ENCODE assay signal across 9 cellular contexts in genomic region chr12:50024227-50024626, GRCh38.
A peak's percentile ranks its signal among the peaks of the same experiment; 100 is the strongest.
DNase-seq lines count a peak whose midpoint lies in the region; TF ChIP-seq lines count a peak whose summit lies in the region.
"Had no signal": no experiment of that assay in that cellular context is flagged by ENCODE, and none has a peak within 500 bp of the region (broad histone marks: within the 10 kb centered on the region; RNA-seq: fewer than 3 reads in every experiment).

No MANE protein-coding gene starts in this region.

- H3K79me2 ChIP-seq in OCI-LY1 (ENCODE audit: insufficient read depth, low read length) = peaks cover 58% of the 10 kb centered on the region

- H3K27ac ChIP-seq in OCI-LY1 (ENCODE audit: low read depth, low read length, poor library complexity, severe bottlenecking) = peak overlapping the region; percentile 66
- H3K27ac ChIP-seq in duodenal mucosa (ENCODE audit: low read depth, low read length) = no peak overlapping the region
- H3K27ac ChIP-seq: thyroid gland had no signal

- peak overlapping the region; percentile 67 for H3K4me2 ChIP-seq in OCI-LY1 (ENCODE audit: low read length)

- H2AFZ ChIP-seq in OCI-LY1 (ENCODE audit: low read length) (no peak overlapping the region), neuron (ENCODE audit: low read depth, low read length) (no peak overlapping the region)

- H3K4me3 ChIP-seq in GM12864 (ENCODE audit: low read depth, low read length) (peak overlapping the region; percentile 80), OCI-LY1 (ENCODE audit: low read depth, low read length, poor library complexity, severe bottlenecking) (peak overlapping the region; percentile 74), duodenal mucosa (ENCODE audit: low read depth in 1 of 2, low read length in 2 of 2) (peak overlapping the region; percentile 74 to 96), neuron (ENCODE audit: low read length) (peak overlapping the region; percentile 69)

- peak overlapping the region; percentile 80 for H3K9ac ChIP-seq in OCI-LY1 (ENCODE audit: low read length)
- peak overlapping the region in 1 of 2 donors; percentile 85 for H3K9ac ChIP-seq in duodenal mucosa (ENCODE audit: low read depth in 1 of 2, low read length in 2 of 2)

- H3K36me3 ChIP-seq in OCI-LY1 (ENCODE audit: insufficient read depth, low read length) = peaks cover 26% of the 10 kb centered on the region; the same call in 1 of the 2 replicates
- no peaks in the 10 kb centered on the region for H3K36me3 ChIP-seq in duodenal mucosa (ENCODE audit: control insufficient read depth in 1 of 2, insufficient read depth in 2 of 2, low read length in 2 of 2)
- H3K36me3 ChIP-seq in neuron (ENCODE audit: insufficient read depth, low read length) = no peaks in the 10 kb centered on the region
- H3K36me3 ChIP-seq: thyroid gland had no signal

- DNase-seq in GM12864 (ENCODE audit: low read depth) (no peak), GM19240 (ENCODE audit: insufficient read length, low spot score) (no peak), AML-193 (lab: John Stamatoyannopoulos, UW) (no peak), SIG-M5 (lab: John Stamatoyannopoulos, UW) (no peak), NCI-H1436 (lab: John Stamatoyannopoulos, UW) (no peak)
- DNase-seq: thyroid gland had no signal

- H3K27me3 ChIP-seq in OCI-LY1 (ENCODE audit: insufficient read depth, low read length) = no peaks in the 10 kb centered on the region
- H3K27me3 ChIP-seq in duodenal mucosa (ENCODE audit: control insufficient read depth in 1 of 2, insufficient read depth in 2 of 2, low read length in 2 of 2) = no peaks in the 10 kb centered on the region
- no peaks in the 10 kb centered on the region for H3K27me3 ChIP-seq in neuron (ENCODE audit: insufficient read depth, low read length)
- H3K27me3 ChIP-seq: thyroid gland had no signal

- H3K9me3 ChIP-seq in OCI-LY1 (ENCODE audit: low read length) (no peaks in the 10 kb centered on the region), duodenal mucosa (ENCODE audit: control insufficient read depth in 1 of 2, low read length in 2 of 2) (no peaks in the 10 kb centered on the region), neuron (ENCODE audit: low read length) (no peaks in the 10 kb centered on the region)
- H3K9me3 ChIP-seq: thyroid gland had no signal

- H4K20me1 ChIP-seq in OCI-LY1 (ENCODE audit: insufficient read depth, low read length) = no peaks in the 10 kb centered on the region

- no peaks in the 10 kb centered on the region for H3F3A ChIP-seq in OCI-LY1 (ENCODE audit: insufficient read depth, low read length)

- H3K4me1 ChIP-seq in OCI-LY1 (ENCODE audit: insufficient read depth, low read length, severe bottlenecking) (peaks cover 49% of the 10 kb centered on the region), duodenal mucosa (ENCODE audit: control insufficient read depth in 1 of 2, insufficient read depth in 2 of 2, low read length in 2 of 2) (peaks cover 6 to 9% of the 10 kb centered on the region in 2 donors), neuron (ENCODE audit: insufficient read depth, low read length) (peaks cover 7% of the 10 kb centered on the region)

- no peaks in the 10 kb centered on the region for H3K9me2 ChIP-seq in OCI-LY1 (ENCODE audit: low read depth, low read length)

- TF ChIP-seq CTCF in GM12864 (IDR thresholded peaks at IDR 0.05; ENCODE audit: low read depth, low read length, missing control alignments) (no peak), OCI-LY1 (IDR thresholded peaks at IDR 0.05; ENCODE audit: low read length) (no peak)
